1 cellular context compared by ENCODE assay signal in the genomic region with DNA sequence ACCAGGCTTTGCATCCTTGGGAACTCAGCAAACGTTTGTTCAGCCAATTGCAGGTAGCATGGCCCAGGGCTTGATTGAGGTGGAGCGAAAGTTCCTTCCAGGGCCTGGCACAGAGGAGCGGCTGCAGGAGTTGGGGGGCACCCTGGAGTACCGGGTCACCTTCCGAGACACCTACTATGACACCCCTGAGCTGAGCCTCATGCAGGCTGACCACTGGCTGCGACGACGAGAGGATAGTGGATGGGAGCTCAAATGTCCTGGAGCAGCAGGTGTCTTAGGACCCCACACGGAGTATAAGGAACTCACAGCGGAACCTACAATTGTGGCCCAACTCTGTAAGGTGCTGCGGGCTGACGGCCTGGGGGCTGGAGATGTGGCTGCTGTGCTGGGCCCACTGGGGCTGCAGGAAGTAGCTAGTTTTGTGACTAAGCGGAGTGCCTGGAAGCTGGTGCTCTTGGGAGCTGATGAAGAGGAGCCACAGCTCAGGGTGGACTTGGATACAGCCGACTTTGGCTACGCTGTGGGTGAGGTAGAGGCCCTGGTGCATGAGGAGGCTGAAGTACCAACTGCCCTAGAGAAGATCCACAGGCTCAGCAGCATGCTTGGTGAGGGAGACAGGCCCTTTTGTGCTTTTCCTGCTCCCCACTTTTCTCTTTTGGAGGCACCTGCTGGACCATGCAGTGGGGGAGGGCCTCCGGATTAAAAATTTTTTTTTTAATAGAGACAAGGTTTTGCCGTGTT.
TF ChIP-seq lines count a peak whose summit lies in the region.

No MANE protein-coding gene starts in this region.

TF ChIP-seq in GM12891, 5 proteins besides CTCF, POLR2A, EP300 and RAD21:
- TF ChIP-seq SPI1 (IDR thresholded peaks at IDR 0.05; ENCODE audit: low read depth, low read length) (no peak), POU2F2 (IDR thresholded peaks at IDR 0.05; ENCODE audit: low read depth, low read length) (no peak), PAX5 (IDR thresholded peaks at IDR 0.05; ENCODE audit: insufficient read depth, low read length, severe bottlenecking) (no peak), TAF1 (IDR thresholded peaks at IDR 0.05; ENCODE audit: low read depth, low read length) (no peak)
TF ChIP-seq in GM12891: peak in this region for 0.
